ENCODE assay signal across 1 cellular context in the genomic region with DNA sequence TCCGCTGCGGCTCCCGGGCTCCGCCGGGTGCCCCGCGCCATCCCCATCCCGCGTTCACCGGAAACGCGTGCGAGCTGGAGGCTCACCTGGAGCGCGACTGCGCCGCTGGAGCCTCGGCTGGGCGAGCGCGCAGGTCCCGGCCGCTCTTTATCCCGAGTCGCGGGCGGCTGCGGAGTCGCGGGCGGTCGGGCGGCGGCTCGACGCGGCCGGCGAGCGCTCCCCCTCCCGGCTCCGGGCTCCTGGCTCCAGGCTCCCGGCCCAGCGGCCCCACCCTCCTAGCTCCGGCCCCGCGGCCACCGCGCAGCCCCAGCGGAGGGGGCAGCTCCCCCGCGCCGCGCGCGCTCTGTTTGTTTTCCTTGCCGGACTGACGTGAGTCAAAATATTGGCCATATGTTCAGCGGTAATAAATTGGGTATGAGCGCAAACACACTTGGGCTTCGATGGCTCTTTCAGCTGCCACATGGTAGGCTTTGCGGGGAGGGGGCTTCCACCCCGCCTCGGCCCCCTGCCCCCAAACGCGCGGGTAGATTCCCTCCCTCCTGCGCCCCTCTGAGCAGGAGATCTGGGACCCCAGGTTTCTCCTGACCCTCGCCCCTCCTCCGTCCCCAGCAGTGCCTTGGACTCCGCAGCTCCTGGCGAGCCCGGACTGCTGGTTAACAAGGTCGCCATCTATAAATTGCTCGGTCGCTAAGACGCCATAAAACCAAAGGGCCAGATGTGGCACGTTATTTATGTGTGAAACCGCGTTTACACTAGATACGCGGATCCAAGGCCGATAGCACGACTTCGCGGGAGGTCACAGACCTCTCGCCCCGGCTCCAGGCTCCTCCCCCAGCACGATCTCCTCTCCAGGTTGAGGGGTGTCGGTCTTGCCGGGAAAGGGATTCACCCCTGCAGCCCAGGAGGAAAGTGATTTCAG.
A peak's percentile ranks its signal among the peaks of the same experiment; 100 is the strongest.
TF ChIP-seq lines count a peak whose summit lies in the region.

No MANE protein-coding gene starts in this region.

TF ChIP-seq in HEK293, 187 proteins besides CTCF, POLR2A, EP300 and RAD21 (continued from another document):
- TF ChIP-seq PRDM10 (tag by site-specific recombination; IDR thresholded peaks at IDR 0.05) = peak; percentile 56; the same call in 1 of the 2 replicates
- TF ChIP-seq ZXDB (tag by site-specific recombination; IDR thresholded peaks at IDR 0.05) = peak; percentile 46
- TF ChIP-seq ZSCAN30 (tag by site-specific recombination; IDR thresholded peaks at IDR 0.05) = peak; percentile 99
- TF ChIP-seq ZNF169 (tag by site-specific recombination; IDR thresholded peaks at IDR 0.05) = no peak
- peak; percentile 22; the same call in 1 of the 2 replicates for TF ChIP-seq KLF7 (tag by site-specific recombination; IDR thresholded peaks at IDR 0.05; ENCODE audit: borderline replicate concordance)
- peak; percentile 6 for TF ChIP-seq ZBTB26 (tag by site-specific recombination; optimal IDR thresholded peaks at IDR 0.05)
- TF ChIP-seq WT1 (tag by site-specific recombination; IDR thresholded peaks at IDR 0.05) = peak; percentile 24; the same call in 1 of the 2 replicates
- TF ChIP-seq ZFP69B (tag by site-specific recombination; IDR thresholded peaks at IDR 0.05) = 0 out of 2 replicates have a peak, but pooled peaks have one; percentile 17
- peak; percentile 80 for TF ChIP-seq FEZF1 (tag by site-specific recombination; IDR thresholded peaks at IDR 0.05)
- TF ChIP-seq, protein P1, sequence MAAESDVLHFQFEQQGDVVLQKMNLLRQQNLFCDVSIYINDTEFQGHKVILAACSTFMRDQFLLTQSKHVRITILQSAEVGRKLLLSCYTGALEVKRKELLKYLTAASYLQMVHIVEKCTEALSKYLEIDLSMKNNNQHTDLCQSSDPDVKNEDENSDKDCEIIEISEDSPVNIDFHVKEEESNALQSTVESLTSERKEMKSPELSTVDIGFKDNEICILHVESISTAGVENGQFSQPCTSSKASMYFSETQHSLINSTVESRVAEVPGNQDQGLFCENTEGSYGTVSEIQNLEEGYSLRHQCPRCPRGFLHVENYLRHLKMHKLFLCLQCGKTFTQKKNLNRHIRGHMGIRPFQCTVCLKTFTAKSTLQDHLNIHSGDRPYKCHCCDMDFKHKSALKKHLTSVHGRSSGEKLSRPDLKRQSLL (tag by site-specific recombination; IDR thresholded peaks at IDR 0.05) = peak; percentile 88; the same call in 1 of the 2 replicates
- TF ChIP-seq SP7 (tag by site-specific recombination; IDR thresholded peaks at IDR 0.05) = 0 out of 2 replicates have a peak, but pooled peaks have one; percentile 25
- peak; percentile 79 for TF ChIP-seq ZEB2 (tag by site-specific recombination; IDR thresholded peaks at IDR 0.05)
- TF ChIP-seq ZNF692 (tag by site-specific recombination; IDR thresholded peaks at IDR 0.05) = peak; percentile 70; the same call in 1 of the 2 replicates
- peak; percentile 86 for TF ChIP-seq GLIS1 (tag by site-specific recombination; IDR thresholded peaks at IDR 0.05)
- TF ChIP-seq YY1 (tag by site-specific recombination; IDR thresholded peaks at IDR 0.05) = peak; percentile 76
- peak; percentile 77 for TF ChIP-seq ZBTB20 (tag by site-specific recombination; IDR thresholded peaks at IDR 0.05)
- TF ChIP-seq, protein P2, sequence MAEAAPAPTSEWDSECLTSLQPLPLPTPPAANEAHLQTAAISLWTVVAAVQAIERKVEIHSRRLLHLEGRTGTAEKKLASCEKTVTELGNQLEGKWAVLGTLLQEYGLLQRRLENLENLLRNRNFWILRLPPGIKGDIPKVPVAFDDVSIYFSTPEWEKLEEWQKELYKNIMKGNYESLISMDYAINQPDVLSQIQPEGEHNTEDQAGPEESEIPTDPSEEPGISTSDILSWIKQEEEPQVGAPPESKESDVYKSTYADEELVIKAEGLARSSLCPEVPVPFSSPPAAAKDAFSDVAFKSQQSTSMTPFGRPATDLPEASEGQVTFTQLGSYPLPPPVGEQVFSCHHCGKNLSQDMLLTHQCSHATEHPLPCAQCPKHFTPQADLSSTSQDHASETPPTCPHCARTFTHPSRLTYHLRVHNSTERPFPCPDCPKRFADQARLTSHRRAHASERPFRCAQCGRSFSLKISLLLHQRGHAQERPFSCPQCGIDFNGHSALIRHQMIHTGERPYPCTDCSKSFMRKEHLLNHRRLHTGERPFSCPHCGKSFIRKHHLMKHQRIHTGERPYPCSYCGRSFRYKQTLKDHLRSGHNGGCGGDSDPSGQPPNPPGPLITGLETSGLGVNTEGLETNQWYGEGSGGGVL (tag by site-specific recombination; IDR thresholded peaks at IDR 0.05) = peak; percentile 52
- 0 out of 2 replicates have a peak, but pooled peaks have one; percentile 14 for TF ChIP-seq ZBTB7A (tag by site-specific recombination; IDR thresholded peaks at IDR 0.05; ENCODE audit: low read depth)
- no peak for TF ChIP-seq MZF1 (tag by site-specific recombination; IDR thresholded peaks at IDR 0.05; ENCODE audit: borderline replicate concordance)
- no peak for TF ChIP-seq ZNF623 (tag by site-specific recombination; IDR thresholded peaks at IDR 0.05)
- peak; percentile 32; the same call in 1 of the 2 replicates for TF ChIP-seq KLF8 (tag by site-specific recombination; IDR thresholded peaks at IDR 0.05)
- TF ChIP-seq SCRT1 (tag by site-specific recombination; IDR thresholded peaks at IDR 0.05; ENCODE audit: borderline replicate concordance) = no peak
- TF ChIP-seq ZNF335 (tag by site-specific recombination; conservative IDR thresholded peaks at IDR 0.05) = peak; percentile 83
- no peak for TF ChIP-seq ZNF16 (tag by site-specific recombination; IDR thresholded peaks at IDR 0.05; ENCODE audit: low read depth)
- peak; percentile 94 for TF ChIP-seq GLIS2 (tag by site-specific recombination; IDR thresholded peaks at IDR 0.05)
- TF ChIP-seq SP3 (tag by site-specific recombination; IDR thresholded peaks at IDR 0.05) = peak; percentile 18; the same call in 1 of the 2 replicates
- 0 out of 2 replicates have a peak, but pooled peaks have one; percentile 17 for TF ChIP-seq IKZF3 (tag by site-specific recombination; IDR thresholded peaks at IDR 0.05)
- TF ChIP-seq, protein P3, sequence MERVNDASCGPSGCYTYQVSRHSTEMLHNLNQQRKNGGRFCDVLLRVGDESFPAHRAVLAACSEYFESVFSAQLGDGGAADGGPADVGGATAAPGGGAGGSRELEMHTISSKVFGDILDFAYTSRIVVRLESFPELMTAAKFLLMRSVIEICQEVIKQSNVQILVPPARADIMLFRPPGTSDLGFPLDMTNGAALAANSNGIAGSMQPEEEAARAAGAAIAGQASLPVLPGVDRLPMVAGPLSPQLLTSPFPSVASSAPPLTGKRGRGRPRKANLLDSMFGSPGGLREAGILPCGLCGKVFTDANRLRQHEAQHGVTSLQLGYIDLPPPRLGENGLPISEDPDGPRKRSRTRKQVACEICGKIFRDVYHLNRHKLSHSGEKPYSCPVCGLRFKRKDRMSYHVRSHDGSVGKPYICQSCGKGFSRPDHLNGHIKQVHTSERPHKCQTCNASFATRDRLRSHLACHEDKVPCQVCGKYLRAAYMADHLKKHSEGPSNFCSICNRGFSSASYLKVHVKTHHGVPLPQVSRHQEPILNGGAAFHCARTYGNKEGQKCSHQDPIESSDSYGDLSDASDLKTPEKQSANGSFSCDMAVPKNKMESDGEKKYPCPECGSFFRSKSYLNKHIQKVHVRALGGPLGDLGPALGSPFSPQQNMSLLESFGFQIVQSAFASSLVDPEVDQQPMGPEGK (tag by site-specific recombination; IDR thresholded peaks at IDR 0.05) = peak; percentile 64
- peak; percentile 34; the same call in 1 of the 2 replicates for TF ChIP-seq YY2 (tag by site-specific recombination; IDR thresholded peaks at IDR 0.05)
- TF ChIP-seq ZIC2 (tag by site-specific recombination; IDR thresholded peaks at IDR 0.05) = peak; percentile 74
- TF ChIP-seq ZNF629 (tag by site-specific recombination; IDR thresholded peaks at IDR 0.05) = peak; percentile 54
- TF ChIP-seq BCL11A (tag by site-specific recombination; IDR thresholded peaks at IDR 0.05; ENCODE audit: low read depth) = peak; percentile 77; the same call in 1 of the 2 replicates
- peak; percentile 11; the same call in 1 of the 2 replicates for TF ChIP-seq SP2 (tag by site-specific recombination; IDR thresholded peaks at IDR 0.05)
